ENCODE assay signal across 26 cellular contexts in genomic region chr1:11486610-11487009, GRCh38. TPM values are rescaled to one million over a fixed set of nuclear protein-coding genes. Genes with fewer than 3 reads are reported as not detected.
"Had no signal": no experiment of that assay in that cellular context is flagged by ENCODE, and none has a peak within 500 bp of the region (broad histone marks: within the 10 kb centered on the region; RNA-seq: fewer than 3 reads in every experiment).

No MANE protein-coding gene starts in this region.

- H3K27ac Mint-ChIP-seq: effector memory CD8-positive, alpha-beta T cell; immature natural killer cell; memory B cell; natural killer cell; stimulated activated effector memory CD8-positive, alpha-beta T cell treated with anti-CD3 and anti-CD28 coated beads, Interleukin-12 subunit alpha, Interleukin-12 subunit beta, amount 100 ng/mL, for 72 hours had no signal

- H3K4me3 Mint-ChIP-seq: effector memory CD8-positive, alpha-beta T cell; immature natural killer cell; memory B cell; natural killer cell; stimulated activated effector memory CD8-positive, alpha-beta T cell treated with anti-CD3 and anti-CD28 coated beads, Interleukin-12 subunit alpha, Interleukin-12 subunit beta, amount 100 ng/mL, for 72 hours had no signal

- H3K4me3 ChIP-seq: esophagus squamous epithelium, lung, prostate gland, stomach, thyroid gland, vagina had no signal

- DNase-seq: cortex of kidney; effector memory CD8-positive, alpha-beta T cell; erythroblast; esophagus squamous epithelium; foreskin melanocyte; immature natural killer cell; islet precursor cell; kidney glomerular epithelial cell; natural killer cell; right cardiac atrium; small intestine; stimulated activated CD4-positive, alpha-beta T cell treated with anti-CD3 and anti-CD28 coated beads, Interleukin-12 subunit alpha, Interleukin-12 subunit beta, amount 100 ng/mL, for 4 hours; stimulated activated CD4-positive, alpha-beta T cell treated with anti-CD3 and anti-CD28 coated beads, Interleukin-1b, Interleukin-23, amount 100 ng/mL, for 48 hours; stimulated activated CD4-positive, alpha-beta T cell treated with anti-CD3 and anti-CD28 coated beads, Interleukin-4, amount 100 ng/mL, for 24 hours; stimulated activated naive CD4-positive, alpha-beta T cell treated with Interleukin-2 at 50 U/mL for 16 hours; stomach; thyroid gland; trophoblast cell had no signal

- H3K36me3 ChIP-seq: esophagus squamous epithelium, neutrophil, prostate gland, stomach, thyroid gland, vagina had no signal

- H3K36me3 Mint-ChIP-seq: immature natural killer cell; memory B cell; natural killer cell; stimulated activated effector memory CD8-positive, alpha-beta T cell treated with anti-CD3 and anti-CD28 coated beads, Interleukin-12 subunit alpha, Interleukin-12 subunit beta, amount 100 ng/mL, for 72 hours had no signal

- H3K27ac ChIP-seq: esophagus squamous epithelium, neutrophil, parathyroid adenoma, prostate gland, stomach, thyroid gland, vagina had no signal

- H3K9me3 ChIP-seq: esophagus squamous epithelium, neutrophil, prostate gland, stomach, thyroid gland, vagina had no signal

- ATAC-seq: effector memory CD8-positive, alpha-beta T cell; natural killer cell; right cardiac atrium; stimulated activated effector memory CD8-positive, alpha-beta T cell treated with anti-CD3 and anti-CD28 coated beads, Interleukin-12 subunit alpha, Interleukin-12 subunit beta, amount 100 ng/mL, for 72 hours had no signal

- H3K9me3 Mint-ChIP-seq: effector memory CD8-positive, alpha-beta T cell; memory B cell; natural killer cell; stimulated activated effector memory CD8-positive, alpha-beta T cell treated with anti-CD3 and anti-CD28 coated beads, Interleukin-12 subunit alpha, Interleukin-12 subunit beta, amount 100 ng/mL, for 72 hours had no signal

- H2AFZ ChIP-seq: parathyroid adenoma had no signal

- H3K27me3 ChIP-seq: thyroid gland, vagina had no signal

- H3K4me1 Mint-ChIP-seq: immature natural killer cell; natural killer cell; stimulated activated effector memory CD8-positive, alpha-beta T cell treated with anti-CD3 and anti-CD28 coated beads, Interleukin-12 subunit alpha, Interleukin-12 subunit beta, amount 100 ng/mL, for 72 hours had no signal

- H3K79me2 ChIP-seq: parathyroid adenoma had no signal

- H3K4me1 ChIP-seq: esophagus squamous epithelium, prostate gland, stomach, thyroid gland, vagina had no signal

- H3K9ac ChIP-seq: parathyroid adenoma had no signal

RNA-seq across cellular contexts. Expression of gene DISP3, which starts 7.7 kb away (rescaled TPM):
- total RNA-seq: subcutaneous adipose tissue, thyroid gland, vagina had no signal
